8 cellular contexts compared by ENCODE assay signal in genomic region chr6:137928286-137928685, GRCh38.
DNase-seq lines count a peak whose midpoint lies in the region; ATAC-seq and TF ChIP-seq lines count a peak whose summit lies in the region.

No MANE protein-coding gene starts in this region.

- H2BK120ac ChIP-seq in mesendoderm (ENCODE audit: low read depth, low read length), result no peak overlapping the region

- CTCF ChIA-PET in WTC11 (lab: Charles Lee), result no interaction called here

- H2BK5ac ChIP-seq in mesendoderm (ENCODE audit: low read length), result no peak overlapping the region

- intact Hi-C loops in CD14-positive monocyte (cut with micrococcal nuclease), result loop anchor here in 1 of 2 donors (5.0 kb wide), 1 partner anchor 56 kb away; no protein-coding TSS in a partner anchor

- H3K27ac Mint-ChIP-seq in CD14-positive monocyte (peak overlapping the region; percentile 88 to 95 (median 92)), glutamatergic neuron (ENCODE audit: unreplicated experiment) (no peak overlapping the region), WTC11 (no peak overlapping the region)

- no peak overlapping the region for H4K5ac ChIP-seq in mesendoderm (ENCODE audit: low read length)

- peaks cover 0 to 1% (median 0%) of the 10 kb centered on the region in 3 donors for H3K27me3 Mint-ChIP-seq in CD14-positive monocyte (ENCODE audit: low read depth in 3 of 3)
- no peaks in the 10 kb centered on the region for H3K27me3 Mint-ChIP-seq in glutamatergic neuron (ENCODE audit: unreplicated experiment)
- H3K27me3 Mint-ChIP-seq in WTC11 (ENCODE audit: low read depth), result peaks cover 11% of the 10 kb centered on the region

- POLR2A ChIA-PET in WTC11 (lab: Charles Lee), result no interaction called here

- H3K4ac ChIP-seq in mesendoderm (ENCODE audit: low read depth, low read length), result no peak overlapping the region

- H3K4me2 ChIP-seq in mesendoderm (ENCODE audit: low read length), result no peak overlapping the region

- no peak overlapping the region for H3K23ac ChIP-seq in mesendoderm (ENCODE audit: low read length)

- H3K56ac ChIP-seq in mesendoderm (ENCODE audit: low read length), result no peak overlapping the region

- H3K27ac ChIP-seq in mesendoderm (ENCODE audit: low read depth, low read length), result no peak overlapping the region

- no peaks in the 10 kb centered on the region for H3K79me2 ChIP-seq in mesendoderm (ENCODE audit: control insufficient read depth, insufficient read depth, low read length)

- no peak overlapping the region for H4K8ac ChIP-seq in mesendoderm (ENCODE audit: low read depth, low read length)

- TF ChIP-seq CTCF in CD14-positive monocyte (IDR thresholded peaks at IDR 0.05) (no peak), glutamatergic neuron (IDR thresholded peaks at IDR 0.05; ENCODE audit: partially characterized antibody, unreplicated experiment) (no peak), WTC11 (IDR thresholded peaks at IDR 0.05) (no peak)

- no peak overlapping the region for H3K4me3 ChIP-seq in mesendoderm (ENCODE audit: low read length)

- no peaks in the 10 kb centered on the region for H3K36me3 ChIP-seq in mesendoderm (ENCODE audit: control insufficient read depth, insufficient read depth, low read length)

- H2BK15ac ChIP-seq in mesendoderm (replicated peaks; ENCODE audit: low read depth), result no peak overlapping the region

- ATAC-seq in GM19467 (IDR thresholded peaks at IDR 0.05; ENCODE audit: unreplicated experiment), result peak; percentile 26
- ATAC-seq in WTC11, result no peak

- H3K36me3 Mint-ChIP-seq in CD14-positive monocyte (no peaks in the 10 kb centered on the region), glutamatergic neuron (ENCODE audit: unreplicated experiment) (no peaks in the 10 kb centered on the region), WTC11 (no peaks in the 10 kb centered on the region)

- no peak overlapping the region for H3K9ac ChIP-seq in mesendoderm (ENCODE audit: low read length)

- no peak overlapping the region for H2AK5ac ChIP-seq in mesendoderm (ENCODE audit: low read length)

- no peak overlapping the region for H3K18ac ChIP-seq in mesendoderm (ENCODE audit: low read length)

- no peaks in the 10 kb centered on the region for H3K9me3 Mint-ChIP-seq in CD14-positive monocyte
- no peaks in the 10 kb centered on the region for H3K9me3 Mint-ChIP-seq in glutamatergic neuron (ENCODE audit: unreplicated experiment)
- H3K9me3 Mint-ChIP-seq in WTC11, result no peaks in the 10 kb centered on the region

- no peaks in the 10 kb centered on the region for H3K27me3 ChIP-seq in mesendoderm (ENCODE audit: insufficient read depth, low read length, poor library complexity)

- peak overlapping the region; percentile 53 to 85 for H3K4me3 Mint-ChIP-seq in CD14-positive monocyte
- no peak overlapping the region for H3K4me3 Mint-ChIP-seq in glutamatergic neuron (ENCODE audit: unreplicated experiment)
- H3K4me3 Mint-ChIP-seq in WTC11, result no peak overlapping the region

- no peaks in the 10 kb centered on the region for H3K4me1 ChIP-seq in mesendoderm (ENCODE audit: control insufficient read depth, low read depth, low read length)

- peak; percentile 62 for DNase-seq in CD14-positive monocyte (ENCODE audit: low spot score)
- peak; percentile 68 for DNase-seq in NOMO-1 treated with DMSO at 0.1 percent for 48 hours (lab: John Stamatoyannopoulos, UW; ENCODE audit: unreplicated experiment)
- DNase-seq in globus pallidus (ENCODE audit: low spot score), result peak; percentile 39
- DNase-seq in mesendoderm, result no peak
- DNase-seq in glutamatergic neuron, result no peak
- no peak for DNase-seq in 8988T
- DNase-seq in WTC11 (ENCODE audit: low spot score), result no peak

- H3K4me1 Mint-ChIP-seq in CD14-positive monocyte (peaks cover 55% of the 10 kb centered on the region), glutamatergic neuron (ENCODE audit: low read depth, unreplicated experiment) (no peaks in the 10 kb centered on the region), WTC11 (peaks cover 34% of the 10 kb centered on the region)

- H3K79me1 ChIP-seq in mesendoderm (ENCODE audit: low read length), result no peaks in the 10 kb centered on the region

- WGBS in mesendoderm (ENCODE audit: extremely low coverage, insufficient coverage, low lambda C conversion rate), result no CpG with 5 or more reads among the region's 2 CpGs

TF ChIP-seq in WTC11, 78 proteins besides CTCF, POLR2A, EP300 and RAD21:
- TF ChIP-seq FOXJ3 (CRISPR knock-in tag; IDR thresholded peaks at IDR 0.05; ENCODE audit: borderline replicate concordance) (no peak), E2F5 (CRISPR knock-in tag; IDR thresholded peaks at IDR 0.05) (no peak), ZNF512 (CRISPR knock-in tag; IDR thresholded peaks at IDR 0.05; ENCODE audit: borderline replicate concordance) (no peak), FOXP4 (CRISPR knock-in tag; IDR thresholded peaks at IDR 0.05) (no peak), AFF4 (CRISPR knock-in tag; IDR thresholded peaks at IDR 0.05; ENCODE audit: borderline replicate concordance) (no peak), GTF2I (CRISPR knock-in tag; conservative IDR thresholded peaks at IDR 0.05) (no peak), ZBTB43 (CRISPR knock-in tag; IDR thresholded peaks at IDR 0.05) (no peak), ZNF219 (CRISPR knock-in tag; IDR thresholded peaks at IDR 0.05; ENCODE audit: borderline replicate concordance) (no peak)

Comparison
In these comparisons a context has a peak if more than half of its experiments do, and no peak if none do; other contexts are left out.
1. DNase-seq: peak in CD14-positive monocyte (single experiment), NOMO-1 treated with DMSO at 0.1 percent for 48 hours (single experiment) and globus pallidus (single experiment); none in mesendoderm (single experiment), glutamatergic neuron (single experiment), 8988T (single experiment) and WTC11 (single experiment).
2. H3K27ac Mint-ChIP-seq: peak in CD14-positive monocyte (7 of 7); none in glutamatergic neuron (single experiment) and WTC11 (single experiment).
3. H3K4me3 Mint-ChIP-seq: peak in CD14-positive monocyte (2 of 2); none in glutamatergic neuron (single experiment) and WTC11 (single experiment).